9 cellular contexts compared by ENCODE assay signal in the genomic region with DNA sequence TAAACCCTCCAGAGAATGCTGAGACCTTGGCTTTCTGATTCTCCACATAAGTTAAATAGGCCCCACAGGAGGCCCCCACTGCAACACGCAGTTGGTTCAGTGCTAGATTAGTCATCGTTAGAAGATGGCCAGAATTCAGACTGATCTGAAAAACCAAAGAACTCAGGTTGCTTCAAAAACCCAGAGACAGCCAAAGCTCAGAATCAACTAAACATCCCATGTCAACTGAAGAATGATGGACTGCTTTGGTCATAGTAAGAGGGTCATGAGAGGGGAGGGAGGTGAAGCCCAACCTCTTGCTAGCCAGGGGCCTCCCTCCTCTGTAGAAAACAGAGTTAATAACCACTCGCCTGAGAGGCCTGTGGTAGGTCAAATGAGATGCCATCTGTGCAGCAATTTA.
A peak's percentile ranks its signal among the peaks of the same experiment; 100 is the strongest.
DNase-seq lines count a peak whose midpoint lies in the region; ATAC-seq and TF ChIP-seq lines count a peak whose summit lies in the region.
"Had no signal": no experiment of that assay in that cellular context is flagged by ENCODE, and none has a peak within 500 bp of the region (broad histone marks: within the 10 kb centered on the region; RNA-seq: fewer than 3 reads in every experiment).

No MANE protein-coding gene starts in this region.

- H3K9me3 ChIP-seq in adipocyte (ENCODE audit: control insufficient read depth, low read length) = no peaks in the 10 kb centered on the region

- no peaks in the 10 kb centered on the region for H3K36me3 ChIP-seq in adipocyte (ENCODE audit: control insufficient read depth, insufficient read depth, low read length, severe bottlenecking)

- peaks cover 26% of the 10 kb centered on the region for H3K4me1 ChIP-seq in adipocyte (ENCODE audit: control insufficient read depth, insufficient read depth, low read length)

- H3K9ac ChIP-seq in adipocyte (ENCODE audit: low read length) = no peak overlapping the region

- H3K4me3 ChIP-seq in adipocyte (ENCODE audit: low read length) = no peak overlapping the region

- peak overlapping the region; percentile 24 for H3K4me3 Mint-ChIP-seq in neural crest cell

- ATAC-seq in HG03432 (IDR thresholded peaks at IDR 0.05; ENCODE audit: unreplicated experiment) (peak; percentile 46), GM18867 (IDR thresholded peaks at IDR 0.05; ENCODE audit: unreplicated experiment) (no peak)

- TF ChIP-seq CTCF in GM10248 (IDR thresholded peaks at IDR 0.05; ENCODE audit: control extremely low read depth, extremely low read depth, low read depth, missing control alignments) = no peak
- no peak for TF ChIP-seq CTCF in neural crest cell (conservative IDR thresholded peaks at IDR 0.05)

- POLR2A ChIA-PET in GM10248 (lab: Yijun Ruan, JAX) = no interaction called here

- H3K27me3 ChIP-seq in adipocyte (replicated peaks; ENCODE audit: control insufficient read depth, insufficient read depth, low read length) = no peaks in the 10 kb centered on the region

- no peaks in the 10 kb centered on the region for H3K9me3 Mint-ChIP-seq in neural crest cell

- CTCF ChIA-PET in GM10248 (lab: Yijun Ruan, JAX) = interaction anchor here (0.8 to 8.4 kb wide), 6 partner anchors 15 to 177 kb away, joined by 3 to 73 read pairs (median 6); no protein-coding TSS in a partner anchor

- H3K36me3 Mint-ChIP-seq in neural crest cell (ENCODE audit: low read depth) = no peaks in the 10 kb centered on the region

- H3K27ac Mint-ChIP-seq in neural crest cell (ENCODE audit: unreplicated experiment) = no peak overlapping the region

- DNase-seq in GM10248 (ENCODE audit: extremely low spot score) (peak; percentile 26), adipocyte (ENCODE audit: low read depth) (peak; percentile 67), neural crest cell (ENCODE audit: low read depth, low spot score) (no peak), LoVo (ENCODE audit: low spot score) (no peak), midbrain (lab: John Stamatoyannopoulos, UW) (no peak), 8988T (no peak)
- DNase-seq: NCI-H187 treated with DMSO at 0.1 percent for 48 hours had no signal

- peaks cover 59% of the 10 kb centered on the region for H3K4me1 Mint-ChIP-seq in neural crest cell

- no peaks in the 10 kb centered on the region for H3K27me3 Mint-ChIP-seq in neural crest cell (ENCODE audit: low read depth)

Comparison
In these comparisons a context has a peak if more than half of its experiments do, and no peak if none do; other contexts are left out.
1. DNase-seq: peak in GM10248 (single experiment) and adipocyte (single experiment); none in neural crest cell (single experiment), LoVo (single experiment), midbrain (single experiment) and 8988T (single experiment).